ENCODE assay signal across 21 cellular contexts in genomic region chr11:121368504-121368903, GRCh38.
DNase-seq lines count a peak whose midpoint lies in the region; FAIRE-seq and TF ChIP-seq lines count a peak whose summit lies in the region.
"Had no signal": no experiment of that assay in that cellular context is flagged by ENCODE, and none has a peak within 500 bp of the region (broad histone marks: within the 10 kb centered on the region; RNA-seq: fewer than 3 reads in every experiment).

No MANE protein-coding gene starts in this region.

- no peak overlapping the region for H3K9ac ChIP-seq in BLaER1

- no peaks in the 10 kb centered on the region for H4K20me1 ChIP-seq in BLaER1

- no peak overlapping the region for H3K4me3 ChIP-seq in BLaER1
- no peak overlapping the region for H3K4me3 ChIP-seq in mesodermal cell (ENCODE audit: extremely low read depth, insufficient read depth, low read length, poor library complexity, severe bottlenecking)
- H3K4me3 ChIP-seq: esophagus squamous epithelium, mucosa of descending colon, transverse colon had no signal

- H3K4me2 ChIP-seq in BLaER1, result peak overlapping the region; percentile 87

- FAIRE-seq in GM12891 (lab: Jason Lieb, UNC), result no peak
- FAIRE-seq: G401.6 had no signal

- WGBS in mesodermal cell (ENCODE audit: insufficient coverage in 2 of 2), 2 experiments, result 94 to 100% methylated on average over 2 to 4 of the region's 4 CpGs

- in situ Hi-C loops in G401 (cut with HindIII; ENCODE audit: low sequenced_read_pairs), result no loop called here

- H3K27ac ChIP-seq in BLaER1 (no peak overlapping the region), mesodermal cell (ENCODE audit: low read depth, low read length, severe bottlenecking) (peak overlapping the region; percentile 36)
- H3K27ac ChIP-seq: esophagus squamous epithelium, transverse colon had no signal

- DNase-seq in DMS79 (lab: John Stamatoyannopoulos, UW), result peak; percentile 68
- peak; percentile 52 for DNase-seq in NCI-H69 (lab: John Stamatoyannopoulos, UW)
- no peak for DNase-seq in GM20000 (ENCODE audit: low spot score)
- no peak for DNase-seq in G401 (ENCODE audit: low spot score)
- DNase-seq in GM12891 (ENCODE audit: insufficient read length, low spot score), result no peak
- DNase-seq in CD1c-positive myeloid dendritic cell (ENCODE audit: extremely low spot score), result no peak
- DNase-seq: activated CD4-positive, alpha-beta T cell treated with anti-CD3 and anti-CD28 coated beads for 4 hours; activated effector memory CD4-positive, alpha-beta T cell treated with anti-CD3 and anti-CD28 coated beads, Interleukin-2, amount 50 U/mL, for 16 hours; Calu3; effector CD8-positive, alpha-beta T cell; esophagus squamous epithelium; left colon; MM.1S; mucosa of descending colon; NCI-H446; NK-92 treated with Interleukin-12 subunit alpha and Interleukin-12 subunit beta, amount 100 ng/mL, for 24 hours; RPMI8226; transverse colon had no signal

- peaks cover 49% of the 10 kb centered on the region for H3K4me1 ChIP-seq in BLaER1
- H3K4me1 ChIP-seq in mesodermal cell (ENCODE audit: control insufficient read depth, insufficient read depth, low read length, poor library complexity, severe bottlenecking), result peaks cover 8% of the 10 kb centered on the region

- TF ChIP-seq POLR2A in GM12891 (IDR thresholded peaks at IDR 0.05; ENCODE audit: low read depth, low read length), result no peak

- peaks cover 15% of the 10 kb centered on the region; the same call in 1 of the 2 replicates for H3K9me3 ChIP-seq in BLaER1
- no peaks in the 10 kb centered on the region for H3K9me3 ChIP-seq in mesodermal cell (ENCODE audit: control insufficient read depth, low read length)
- H3K9me3 ChIP-seq: esophagus squamous epithelium, mucosa of descending colon, transverse colon had no signal

- TF ChIP-seq CTCF in GM20000 (IDR thresholded peaks at IDR 0.05; ENCODE audit: extremely low read depth, missing control alignments), result no peak

- H3K36me3 ChIP-seq in BLaER1 (no peaks in the 10 kb centered on the region), mesodermal cell (ENCODE audit: control insufficient read depth, insufficient read depth, low read length) (no peaks in the 10 kb centered on the region)
- H3K36me3 ChIP-seq: esophagus squamous epithelium, transverse colon had no signal

- H3K27me3 ChIP-seq in BLaER1, result no peaks in the 10 kb centered on the region
- H3K27me3 ChIP-seq: esophagus squamous epithelium, transverse colon had no signal

TF ChIP-seq in GM12891, 5 proteins besides CTCF, POLR2A, EP300 and RAD21:
- no peak for TF ChIP-seq SPI1 (IDR thresholded peaks at IDR 0.05; ENCODE audit: low read depth, low read length)
- TF ChIP-seq POLR2AphosphoS5 (IDR thresholded peaks at IDR 0.05; ENCODE audit: low read depth, low read length), result no peak
- no peak for TF ChIP-seq PAX5 (IDR thresholded peaks at IDR 0.05; ENCODE audit: insufficient read depth, low read length, severe bottlenecking)
- no peak; the same call in 1 of the 2 replicates for TF ChIP-seq TAF1 (IDR thresholded peaks at IDR 0.05; ENCODE audit: low read depth, low read length)
- no peak for TF ChIP-seq POU2F2 (IDR thresholded peaks at IDR 0.05; ENCODE audit: low read depth, low read length)

Comparison
In these comparisons a context has a peak if more than half of its experiments do, and no peak if none do; other contexts are left out.
1. DNase-seq: peak in DMS79 (single experiment) and NCI-H69 (single experiment); none in GM20000 (single experiment), G401 (single experiment), GM12891 (single experiment) and CD1c-positive myeloid dendritic cell (single experiment).